Comparison of ENCODE assay signal across 18 cellular contexts in the genomic region with DNA sequence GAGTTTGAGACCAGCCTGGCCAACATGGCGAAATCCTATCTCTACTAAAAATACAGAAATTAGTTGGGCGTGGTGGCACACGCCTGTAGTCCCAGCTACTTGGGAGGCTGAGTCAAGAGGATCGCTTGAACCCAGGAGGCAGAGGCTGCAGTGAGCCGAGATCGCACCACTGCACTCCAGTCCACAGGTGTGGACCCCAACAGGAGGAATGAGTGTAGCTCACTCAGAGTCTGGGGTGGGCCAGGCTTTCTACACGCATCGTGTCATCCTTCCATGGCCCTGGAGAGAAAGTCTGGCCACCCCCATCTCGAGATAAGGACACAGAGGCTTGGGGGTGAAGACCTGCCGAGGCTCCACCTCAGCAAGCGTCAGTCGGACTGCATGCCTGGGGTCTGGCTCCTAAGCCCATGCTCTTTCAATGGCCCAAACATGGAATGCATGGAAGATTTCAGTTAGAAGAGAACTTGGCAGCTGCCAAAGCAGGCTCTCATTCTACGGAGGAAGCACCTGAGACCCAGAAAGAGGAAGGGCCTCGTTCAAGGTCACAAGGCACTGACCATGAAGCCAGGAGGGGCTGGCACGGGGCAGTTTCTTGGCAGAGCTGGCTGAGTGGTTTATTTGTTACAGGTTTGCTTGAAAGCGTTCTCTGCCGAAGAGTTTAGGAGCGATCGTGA. TPM values are rescaled to one million over a fixed set of nuclear protein-coding genes. Genes with fewer than 3 reads are reported as not detected.
"Had no signal": no experiment of that assay in that cellular context is flagged by ENCODE, and none has a peak within 500 bp of the region (broad histone marks: within the 10 kb centered on the region; RNA-seq: fewer than 3 reads in every experiment).

No MANE protein-coding gene starts in this region.

RNA-seq across cellular contexts. Expression of gene CA5A, which starts 1.4 kb away (rescaled TPM):
- total RNA-seq: kidney, left colon, left ventricle myocardium inferior, lung microvascular endothelial cell, natural killer cell, occipital lobe, osteocyte, posterior vena cava, skeletal muscle tissue, smooth muscle cell, subcutaneous adipose tissue, suprapubic skin, thoracic aorta, tibial nerve, ureter, uterus had no signal
- polyA plus RNA-seq: immature natural killer cell, psoas muscle, smooth muscle cell had no signal
